8 cellular contexts compared by ENCODE assay signal in genomic region chr4:13541720-13542576, GRCh38. TPM values are rescaled to one million over a fixed set of nuclear protein-coding genes. Genes with fewer than 3 reads are reported as not detected.
A peak's percentile ranks its signal among the peaks of the same experiment; 100 is the strongest.
DNase-seq lines count a peak whose midpoint lies in the region; ATAC-seq and TF ChIP-seq lines count a peak whose summit lies in the region.

No MANE protein-coding gene starts in this region.

- H3K9me3 Mint-ChIP-seq in CD4-positive, alpha-beta T cell: no peaks in the 10 kb centered on the region
- peaks cover 15% of the 10 kb centered on the region for H3K9me3 Mint-ChIP-seq in activated naive CD4-positive, alpha-beta T cell treated with anti-CD3 and anti-CD28 coated beads, Interleukin-2, amount 50 U/mL, for 24 hours

- no peak overlapping the region for H3K27ac Mint-ChIP-seq in CD4-positive, alpha-beta T cell
- H3K27ac Mint-ChIP-seq in activated naive CD4-positive, alpha-beta T cell treated with anti-CD3 and anti-CD28 coated beads, Interleukin-2, amount 50 U/mL, for 24 hours: no peak overlapping the region

- peak overlapping the region; percentile 71 for H3K4me3 Mint-ChIP-seq in CD4-positive, alpha-beta T cell
- peak overlapping the region; percentile 44 for H3K4me3 Mint-ChIP-seq in activated naive CD4-positive, alpha-beta T cell treated with anti-CD3 and anti-CD28 coated beads, Interleukin-2, amount 50 U/mL, for 24 hours

- no peak overlapping the region for H3K4me3 ChIP-seq in left lung

- H3K27ac ChIP-seq in CD4-positive, alpha-beta T cell (ENCODE audit: low read depth, low read length): no peak overlapping the region
- H3K27ac ChIP-seq in left lung: no peak overlapping the region

- no peaks in the 10 kb centered on the region for H3K36me3 ChIP-seq in left lung

- H3K36me3 Mint-ChIP-seq in CD4-positive, alpha-beta T cell (ENCODE audit: low read depth): no peaks in the 10 kb centered on the region
- peaks cover 2% of the 10 kb centered on the region for H3K36me3 Mint-ChIP-seq in activated naive CD4-positive, alpha-beta T cell treated with anti-CD3 and anti-CD28 coated beads, Interleukin-2, amount 50 U/mL, for 24 hours

- CTCF ChIA-PET in CD4-positive, alpha-beta T cell (lab: Charles Lee): interaction anchor here (0.8 to 2.2 kb wide), 2 partner anchors 10 to 15 kb away, joined by 3 to 9 read pairs; no protein-coding TSS in a partner anchor

- ATAC-seq in CD4-positive, alpha-beta T cell (ENCODE audit: poor library complexity): peak; percentile 34
- ATAC-seq in GM21526 (IDR thresholded peaks at IDR 0.05; ENCODE audit: low FRiP score, unreplicated experiment) (peak; percentile 33), left lung (peak; percentile 50), HG03175 (IDR thresholded peaks at IDR 0.05; ENCODE audit: unreplicated experiment) (no peak), omental fat pad (ENCODE audit: low FRiP score) (no peak)

- TF ChIP-seq CTCF in CD4-positive, alpha-beta T cell (IDR thresholded peaks at IDR 0.05): no peak
- TF ChIP-seq CTCF in left lung (IDR thresholded peaks at IDR 0.05): peak in 1 of 2 donors; percentile 8
- TF ChIP-seq CTCF in omental fat pad (IDR thresholded peaks at IDR 0.05): no peak

- peak in 2 of 10 experiments; percentile 27 to 40 for DNase-seq in CD4-positive, alpha-beta T cell
- peak in 1 of 2 donors; percentile 84 for DNase-seq in left lung
- no peak for DNase-seq in NCI-H2171 (lab: John Stamatoyannopoulos, UW)
- no peak for DNase-seq in omental fat pad (ENCODE audit: low spot score)
- no peak for DNase-seq in stimulated activated naive CD4-positive, alpha-beta T cell treated with Interleukin-2 at 50 U/mL for 16 hours (lab: John Stamatoyannopoulos, UW)

- peaks cover 86% of the 10 kb centered on the region for H3K27me3 Mint-ChIP-seq in CD4-positive, alpha-beta T cell
- peaks cover 59% of the 10 kb centered on the region for H3K27me3 Mint-ChIP-seq in activated naive CD4-positive, alpha-beta T cell treated with anti-CD3 and anti-CD28 coated beads, Interleukin-2, amount 50 U/mL, for 24 hours

- H3K4me1 Mint-ChIP-seq in CD4-positive, alpha-beta T cell (ENCODE audit: low read depth): peaks cover 70% of the 10 kb centered on the region
- peaks cover 45% of the 10 kb centered on the region for H3K4me1 Mint-ChIP-seq in activated naive CD4-positive, alpha-beta T cell treated with anti-CD3 and anti-CD28 coated beads, Interleukin-2, amount 50 U/mL, for 24 hours

- peaks cover 98% of the 10 kb centered on the region for H3K27me3 ChIP-seq in CD4-positive, alpha-beta T cell (ENCODE audit: control insufficient read depth, insufficient read depth, low read length)
- H3K27me3 ChIP-seq in left lung: peaks cover 100% of the 10 kb centered on the region in 2 donors

- H3K4me1 ChIP-seq in left lung: peaks cover under 1 to 41% of the 10 kb centered on the region in 2 donors

- intact Hi-C loops in CD4-positive, alpha-beta T cell (cut with DNase I, micrococcal nuclease): loop anchor here in 1 of 2 experiments (10.0 kb wide), 1 partner anchor 57 kb away; the partner anchor contains the start of gene RAB28
- intact Hi-C loops in left lung (cut with DNase I): loop anchor here in 1 of 2 donors (5.0 kb wide), 1 partner anchor 690 kb away; no protein-coding TSS in a partner anchor

- POLR2A ChIA-PET in CD4-positive, alpha-beta T cell (lab: Charles Lee): no interaction called here

- peaks cover 43% of the 10 kb centered on the region for H3K9me3 ChIP-seq in CD4-positive, alpha-beta T cell (ENCODE audit: control insufficient read depth, low read length)
- no peaks in the 10 kb centered on the region for H3K9me3 ChIP-seq in left lung

RNA-seq across cellular contexts. Expression of gene NKX3-2, which starts 2.4 kb away (rescaled TPM):
- not detected for total RNA-seq in CD4-positive, alpha-beta T cell
- total RNA-seq in left lung (not detected), omental fat pad (1 to 10 TPM in 2 of 4 donors, under 1 TPM in 2; 0.24 to 2.2 (median 1.2) TPM)

RNA-seq across cellular contexts. Expression of gene RAB28, which starts 57.8 kb away (rescaled TPM):
- total RNA-seq in CD4-positive, alpha-beta T cell: 1 to 10 TPM; 3.9 to 4.2 TPM
- 10 to 100 TPM; 12.2 to 16.6 TPM for total RNA-seq in left lung
- total RNA-seq in omental fat pad: 10 to 100 TPM; 11.9 to 34.0 (median 17.9) TPM

Comparison
In these comparisons a context has a peak if more than half of its experiments do, and no peak if none do; other contexts are left out.
1. ATAC-seq: peak in CD4-positive, alpha-beta T cell (single experiment), GM21526 (single experiment) and left lung (single experiment); none in HG03175 (single experiment) and omental fat pad (single experiment).